27 cellular contexts compared by ENCODE assay signal in genomic region chr10:118990326-118990725, GRCh38. TPM values are rescaled to one million over a fixed set of nuclear protein-coding genes. Genes with fewer than 3 reads are reported as not detected.
DNase-seq lines count a peak whose midpoint lies in the region; ATAC-seq, FAIRE-seq and TF ChIP-seq lines count a peak whose summit lies in the region.
"Had no signal": no experiment of that assay in that cellular context is flagged by ENCODE, and none has a peak within 500 bp of the region (broad histone marks: within the 10 kb centered on the region; RNA-seq: fewer than 3 reads in every experiment).

No MANE protein-coding gene starts in this region.

- WGBS in pancreas, 2 donors: 67 to 76% methylated on average over 1 of the region's 1 CpG

- POLR2A ChIA-PET in HEK293 (lab: Yijun Ruan, JAX): no interaction called here

- H3K27me3 ChIP-seq in pancreas: no peaks in the 10 kb centered on the region

- H3K4me1 ChIP-seq in HEK293 (ENCODE audit: control insufficient read depth, insufficient read depth, low read length): no peaks in the 10 kb centered on the region
- H3K4me1 ChIP-seq in pancreas: no peaks in the 10 kb centered on the region
- H3K4me1 ChIP-seq: SJSA1 had no signal

- CTCF ChIA-PET in HEK293 (lab: Yijun Ruan, JAX): interaction anchor here (0.5 to 0.6 kb wide), 2 partner anchors 204 to 542 kb away, joined by 3 to 4 read pairs; no protein-coding TSS in a partner anchor

- H3K36me3 ChIP-seq in HEK293 (ENCODE audit: control insufficient read depth in 2 of 2, insufficient read depth in 1 of 2, low read length in 2 of 2) (no peaks in the 10 kb centered on the region), pancreas (no peaks in the 10 kb centered on the region)
- H3K36me3 ChIP-seq: SJSA1 had no signal

- TF ChIP-seq CTCF in HEK293 (tag by site-specific recombination; IDR thresholded peaks at IDR 0.05) (no peak), pancreas (IDR thresholded peaks at IDR 0.05) (no peak)

- ATAC-seq in HG03460 (IDR thresholded peaks at IDR 0.05; ENCODE audit: unreplicated experiment): no peak
- no peak for ATAC-seq in pancreas

- H3K27ac ChIP-seq in HEK293 (ENCODE audit: extremely low read depth, low read depth, low read length) (no peak overlapping the region), pancreas (no peak overlapping the region)
- H3K27ac ChIP-seq: HL-60, KMS-11, SJSA1 had no signal

- intact Hi-C loops in pancreas (cut with DNase I): no loop called here

- H3K4me3 ChIP-seq in HEK293 (ENCODE audit: low read depth, low read length): no peak overlapping the region
- no peak overlapping the region for H3K4me3 ChIP-seq in pancreas
- H3K4me3 ChIP-seq: SJSA1 had no signal

- no peaks in the 10 kb centered on the region; the same call in 1 of the 2 replicates for H3K9me3 ChIP-seq in HEK293 (ENCODE audit: control insufficient read depth, insufficient read depth, low read depth, low read length)
- no peaks in the 10 kb centered on the region for H3K9me3 ChIP-seq in pancreas
- H3K9me3 ChIP-seq: SJSA1 had no signal

- no peak for FAIRE-seq in pancreas (lab: Jason Lieb, UNC)
- FAIRE-seq: GM12891, H1 had no signal

- peak; percentile 30 for DNase-seq in NCI-H1105 (lab: John Stamatoyannopoulos, UW)
- DNase-seq in NCI-H146 treated with DMSO at 0.1 percent for 48 hours (lab: John Stamatoyannopoulos, UW; ENCODE audit: unreplicated experiment): peak; percentile 84
- DNase-seq in NCI-H748 (lab: John Stamatoyannopoulos, UW; ENCODE audit: unreplicated experiment): peak; percentile 83
- no peak for DNase-seq in NCI-H128 (lab: John Stamatoyannopoulos, UW; ENCODE audit: unreplicated experiment)
- DNase-seq in pancreas: no peak
- DNase-seq: C1 segment of cervical spinal cord; CD4-positive, alpha-beta memory T cell; COR-L47; DMS79; EL; GF-D8; HCEC 1CT; MM.1S; NCI-H187 treated with DMSO at 0.1 percent for 48 hours; NCI-H446 treated with DMSO at 0.1 percent for 48 hours; NCI-H774; Right ventricle myocardium superior; RPMI8226; T-helper 2 cell had no signal

TF ChIP-seq in HEK293, 187 proteins besides CTCF, POLR2A, EP300 and RAD21:
- TF ChIP-seq ZNF529 (tag by site-specific recombination; IDR thresholded peaks at IDR 0.05; ENCODE audit: insufficient replicate concordance) (peak; percentile 29), WT1 (tag by site-specific recombination; IDR thresholded peaks at IDR 0.05) (peak; percentile 99), ZNF558 (tag by site-specific recombination; IDR thresholded peaks at IDR 0.05) (0 out of 2 replicates have a peak, but pooled peaks have one; percentile 20), GLIS1 (tag by site-specific recombination; IDR thresholded peaks at IDR 0.05) (peak; percentile 24; the same call in 1 of the 2 replicates), ZSCAN23 (tag by site-specific recombination; IDR thresholded peaks at IDR 0.05) (no peak), PRDM2 (tag by site-specific recombination; IDR thresholded peaks at IDR 0.05; ENCODE audit: borderline replicate concordance) (no peak), PRDM6 (tag by site-specific recombination; IDR thresholded peaks at IDR 0.05) (peak; percentile 87), OSR2 (tag by site-specific recombination; IDR thresholded peaks at IDR 0.05) (0 out of 2 replicates have a peak, but pooled peaks have one; percentile 36), ZNF501 (tag by site-specific recombination; IDR thresholded peaks at IDR 0.05) (no peak), ZSCAN4 (tag by site-specific recombination; IDR thresholded peaks at IDR 0.05) (no peak), ZNF785 (tag by site-specific recombination; IDR thresholded peaks at IDR 0.05) (no peak)

RNA-seq across cellular contexts. Expression of gene NANOS1, which starts 39.2 kb away (rescaled TPM):
- total RNA-seq in pancreas: 1 to 10 TPM in 4 of 6 donors, under 1 TPM in 2; 0.47 to 1.9 (median 1.2) TPM
- 1 to 10 TPM; 2.2 to 7.7 TPM for polyA plus RNA-seq in pancreas
- polyA plus RNA-seq: IgD-negative memory B cell had no signal

Comparison
In these comparisons a context has a peak if more than half of its experiments do, and no peak if none do; other contexts are left out.
1. DNase-seq: peak in NCI-H1105 (single experiment), NCI-H146 treated with DMSO at 0.1 percent for 48 hours (single experiment) and NCI-H748 (single experiment); none in NCI-H128 (single experiment) and pancreas (0 of 6).